Comparison of ENCODE assay signal across 18 cellular contexts in the genomic region with DNA sequence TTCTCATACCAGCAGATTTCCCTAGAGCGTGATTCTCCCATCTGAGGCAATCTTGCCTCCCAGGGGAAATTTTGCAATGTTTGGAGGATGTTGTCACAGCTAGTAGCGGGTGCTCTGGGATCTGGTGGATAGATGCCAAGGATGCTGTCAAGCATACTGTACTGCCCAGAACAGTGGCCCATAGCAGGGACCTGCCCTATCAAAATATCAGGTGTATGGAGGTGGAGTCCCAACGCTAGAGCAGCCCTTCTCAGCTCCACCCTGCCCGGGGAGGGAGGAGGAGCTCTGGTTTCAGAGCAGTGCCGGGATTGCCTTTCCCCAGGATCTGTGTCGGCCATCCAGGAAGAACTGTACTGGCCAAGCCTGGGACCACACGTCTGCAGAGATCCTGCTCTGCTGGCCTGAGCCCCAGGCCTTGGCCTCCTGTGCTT. TPM values are rescaled to one million over a fixed set of nuclear protein-coding genes. Genes with fewer than 3 reads are reported as not detected.
DNase-seq lines count a peak whose midpoint lies in the region; ATAC-seq, FAIRE-seq and TF ChIP-seq lines count a peak whose summit lies in the region.
"Had no signal": no experiment of that assay in that cellular context is flagged by ENCODE, and none has a peak within 500 bp of the region (broad histone marks: within the 10 kb centered on the region; RNA-seq: fewer than 3 reads in every experiment).

No MANE protein-coding gene starts in this region.

- no peaks in the 10 kb centered on the region for H3K27me3 Mint-ChIP-seq in activated CD4-positive, alpha-beta T cell treated with anti-CD3 and anti-CD28 coated beads for 36 hours

- no peak overlapping the region for H3K4me3 ChIP-seq in right lobe of liver
- H3K4me3 ChIP-seq: heart left ventricle, lung had no signal

- ATAC-seq in right lobe of liver (peak in 3 of 4 donors; percentile 7 to 51 (median 14)), GM18498 (IDR thresholded peaks at IDR 0.05; ENCODE audit: unreplicated experiment) (no peak)
- no peak for ATAC-seq in activated CD4-positive, alpha-beta T cell treated with anti-CD3 and anti-CD28 coated beads for 36 hours
- ATAC-seq: heart left ventricle, SK-N-SH treated with all-trans-retinoic acid at 6 μM for 48 hours had no signal

- TF ChIP-seq POLR2A in right lobe of liver (IDR thresholded peaks at IDR 0.05), result no peak

- intact Hi-C loops in right lobe of liver (cut with DNase I), result no loop called here
- intact Hi-C loops in activated CD4-positive, alpha-beta T cell treated with anti-CD3 and anti-CD28 coated beads for 36 hours (cut with DNase I, micrococcal nuclease), result loop anchor here in 1 of 2 experiments (10.0 kb wide), 1 partner anchor 186 kb away; a partner anchor contains a TSS

- DNase-seq in D341Med (ENCODE audit: low spot score) (peak; percentile 58), HTR-8/SVneo (ENCODE audit: insufficient read length, low spot score) (no peak), cerebellum (ENCODE audit: low spot score) (peak; percentile 57), right lobe of liver (no peak), AG08396 (ENCODE audit: low spot score) (no peak)
- DNase-seq in activated CD4-positive, alpha-beta T cell treated with anti-CD3 and anti-CD28 coated beads for 36 hours, result no peak
- no peak for DNase-seq in activated CD4-positive, alpha-beta T cell treated with anti-CD3 and anti-CD28 coated beads for 1 hour
- DNase-seq: activated CD4-positive, alpha-beta T cell treated with anti-CD3 and anti-CD28 coated beads, Interleukin-2, amount 50 U/mL, for 48 hours; activated gamma-delta T cell treated with Interleukin-2 at 50 U/mL for 16 hours; CD4-positive, CD25-positive, alpha-beta regulatory T cell; dermis blood vessel endothelial cell; heart left ventricle; NCI-H146; stimulated activated CD4-positive, alpha-beta T cell treated with anti-CD3 and anti-CD28 coated beads, Interleukin-1b, Interleukin-23, amount 100 ng/mL, for 48 hours; stimulated activated naive CD4-positive, alpha-beta T cell treated with Interleukin-2 at 50 U/mL for 16 hours had no signal

- FAIRE-seq in HTR-8/SVneo (lab: Jason Lieb, UNC), result peak; percentile 13

- H3K27me3 ChIP-seq in right lobe of liver, result no peaks in the 10 kb centered on the region
- H3K27me3 ChIP-seq: heart left ventricle had no signal

- H3K36me3 Mint-ChIP-seq in activated CD4-positive, alpha-beta T cell treated with anti-CD3 and anti-CD28 coated beads for 36 hours (ENCODE audit: low read depth), result peaks cover 38% of the 10 kb centered on the region

- no peak overlapping the region for H3K4me3 Mint-ChIP-seq in activated CD4-positive, alpha-beta T cell treated with anti-CD3 and anti-CD28 coated beads for 36 hours
- H3K4me3 Mint-ChIP-seq: CD4-positive, CD25-positive, alpha-beta regulatory T cell had no signal

- TF ChIP-seq CTCF in right lobe of liver (IDR thresholded peaks at IDR 0.05), result no peak

- peaks cover 5% of the 10 kb centered on the region for H3K4me1 Mint-ChIP-seq in activated CD4-positive, alpha-beta T cell treated with anti-CD3 and anti-CD28 coated beads for 36 hours

- H3K27ac ChIP-seq in right lobe of liver, result no peak overlapping the region
- H3K27ac ChIP-seq: heart left ventricle had no signal

- H3K4me1 ChIP-seq in right lobe of liver, result peaks cover 0 to 3% (median 1%) of the 10 kb centered on the region in 4 donors

- no peak overlapping the region for H3K27ac Mint-ChIP-seq in activated CD4-positive, alpha-beta T cell treated with anti-CD3 and anti-CD28 coated beads for 36 hours
- H3K27ac Mint-ChIP-seq: CD4-positive, CD25-positive, alpha-beta regulatory T cell had no signal

- no peaks in the 10 kb centered on the region for H3K9me3 Mint-ChIP-seq in activated CD4-positive, alpha-beta T cell treated with anti-CD3 and anti-CD28 coated beads for 36 hours (ENCODE audit: low read depth)

- POLR2A ChIA-PET in activated CD4-positive, alpha-beta T cell treated with anti-CD3 and anti-CD28 coated beads for 36 hours (lab: Charles Lee), result no interaction called here

- 36% methylated on average over 4 of the region's 7 CpGs for WGBS in right lobe of liver (ENCODE audit: insufficient coverage, low coverage, low lambda C conversion rate, missing lambda C conversion rate)

- peaks cover 0 to 37% (median 4%) of the 10 kb centered on the region in 4 donors for H3K36me3 ChIP-seq in right lobe of liver

- no peaks in the 10 kb centered on the region for H3K9me3 ChIP-seq in right lobe of liver
- H3K9me3 ChIP-seq: heart left ventricle had no signal

- CTCF ChIA-PET in activated CD4-positive, alpha-beta T cell treated with anti-CD3 and anti-CD28 coated beads for 36 hours (lab: Charles Lee), result interaction anchor here (0.8 to 1.4 kb wide), 3 partner anchors 11 to 27 kb away, joined by 3 to 5 read pairs (median 3); a partner anchor contains a TSS

RNA-seq across cellular contexts. Expression of a gene that starts 10.9 kb away (rescaled TPM):
- total RNA-seq in cerebellum (28.1 TPM), right lobe of liver (10 to 100 TPM; 19.0 to 30.2 (median 26.8) TPM)
- 10 to 100 TPM; 51.5 to 52.8 TPM for total RNA-seq in activated CD4-positive, alpha-beta T cell treated with anti-CD3 and anti-CD28 coated beads for 36 hours

RNA-seq across cellular contexts. Expression of a gene that starts 27.5 kb away (rescaled TPM):
- total RNA-seq in cerebellum, result 67.1 TPM
- total RNA-seq in right lobe of liver, result 10 to 100 TPM; 54.0 to 86.9 (median 68.3) TPM
- total RNA-seq in activated CD4-positive, alpha-beta T cell treated with anti-CD3 and anti-CD28 coated beads for 36 hours, result 100 to 1,000 TPM; 167 to 185 TPM

RNA-seq across cellular contexts. Expression of a gene that starts 36.2 kb away (rescaled TPM):
- total RNA-seq in cerebellum (163 TPM), right lobe of liver (10 to 100 TPM; 40.0 to 82.3 (median 54.8) TPM)
- 100 to 1,000 TPM; 433 to 570 TPM for total RNA-seq in activated CD4-positive, alpha-beta T cell treated with anti-CD3 and anti-CD28 coated beads for 36 hours

Comparison
In these comparisons a context has a peak if more than half of its experiments do, and no peak if none do; other contexts are left out.
1. DNase-seq: peak in D341Med (single experiment) and cerebellum (single experiment); none in HTR-8/SVneo (single experiment), right lobe of liver (0 of 3), AG08396 (single experiment), activated CD4-positive, alpha-beta T cell treated with anti-CD3 and anti-CD28 coated beads for 36 hours (single experiment) and activated CD4-positive, alpha-beta T cell treated with anti-CD3 and anti-CD28 coated beads for 1 hour (single experiment).
2. ATAC-seq: peak in right lobe of liver (3 of 4); none in activated CD4-positive, alpha-beta T cell treated with anti-CD3 and anti-CD28 coated beads for 36 hours (single experiment) and GM18498 (single experiment).